Comparison of ENCODE assay signal across 20 cellular contexts in genomic region chr1:166857995-166858394, GRCh38. TPM values are rescaled to one million over a fixed set of nuclear protein-coding genes. Genes with fewer than 3 reads are reported as not detected.
DNase-seq lines count a peak whose midpoint lies in the region; ATAC-seq, FAIRE-seq and TF ChIP-seq lines count a peak whose summit lies in the region.
"Had no signal": no experiment of that assay in that cellular context is flagged by ENCODE, and none has a peak within 500 bp of the region (broad histone marks: within the 10 kb centered on the region; RNA-seq: fewer than 3 reads in every experiment).

No MANE protein-coding gene starts in this region.

- peaks cover 49% of the 10 kb centered on the region for H3K36me3 Mint-ChIP-seq in activated CD4-positive, alpha-beta memory T cell treated with anti-CD3 and anti-CD28 coated beads for 36 hours
- peaks cover 64% of the 10 kb centered on the region for H3K36me3 Mint-ChIP-seq in activated CD4-positive, alpha-beta memory T cell treated with anti-CD3 and anti-CD28 coated beads, Interleukin-2, amount 10 ng/mL, durations not matched to agents 7 days and 5 days (ENCODE audit: low read depth)
- H3K36me3 Mint-ChIP-seq in CD4-positive, alpha-beta memory T cell, result peaks cover 34 to 87% of the 10 kb centered on the region in 2 donors
- peaks cover 100% of the 10 kb centered on the region for H3K36me3 Mint-ChIP-seq in stimulated activated effector memory CD8-positive, alpha-beta T cell treated with anti-CD3 and anti-CD28 coated beads, Interleukin-12 subunit alpha, Interleukin-12 subunit beta, amount 100 ng/mL, for 72 hours

- ATAC-seq in stimulated activated effector memory CD8-positive, alpha-beta T cell treated with anti-CD3 and anti-CD28 coated beads, Interleukin-12 subunit alpha, Interleukin-12 subunit beta, amount 100 ng/mL, for 72 hours, result no peak
- ATAC-seq in pancreas, result no peak
- ATAC-seq: GM12878, HCT116, HepG2, Panc1, Right ventricle myocardium inferior had no signal

- no peak overlapping the region for H3K27ac ChIP-seq in CD4-positive, alpha-beta memory T cell (ENCODE audit: low read depth, low read length)
- H3K27ac ChIP-seq in dorsolateral prefrontal cortex (peak overlapping the region; percentile 41 to 95 (median 87)), pancreas (no peak overlapping the region)
- H3K27ac ChIP-seq: BLaER1 treated with 17β-estradiol and CSF1 and Interleukin-3, amounts not matched to agents 10 nM and 100 nM had no signal

- H3K4me3 ChIP-seq in CD4-positive, alpha-beta memory T cell (ENCODE audit: low read length in 2 of 2), result no peak overlapping the region
- H3K4me3 ChIP-seq in dorsolateral prefrontal cortex, result peak overlapping the region in 12 of 59 donors; percentile 2 to 36 (median 24)
- no peak overlapping the region for H3K4me3 ChIP-seq in pancreas
- H3K4me3 ChIP-seq: BLaER1 treated with 17β-estradiol and CSF1 and Interleukin-3, amounts not matched to agents 10 nM and 100 nM; GM12878; MG63 had no signal

- H3K9me3 ChIP-seq in CD4-positive, alpha-beta memory T cell (ENCODE audit: control insufficient read depth in 1 of 2, low read length in 2 of 2), result no peaks in the 10 kb centered on the region
- no peaks in the 10 kb centered on the region for H3K9me3 ChIP-seq in pancreas
- H3K9me3 ChIP-seq: BLaER1 treated with 17β-estradiol and CSF1 and Interleukin-3, amounts not matched to agents 10 nM and 100 nM; Caco-2; MG63 had no signal

- peaks cover 24% of the 10 kb centered on the region for H3K4me1 Mint-ChIP-seq in activated CD4-positive, alpha-beta memory T cell treated with anti-CD3 and anti-CD28 coated beads for 36 hours (ENCODE audit: low read depth)
- peaks cover 4% of the 10 kb centered on the region for H3K4me1 Mint-ChIP-seq in activated CD4-positive, alpha-beta memory T cell treated with anti-CD3 and anti-CD28 coated beads, Interleukin-2, amount 10 ng/mL, durations not matched to agents 7 days and 5 days
- H3K4me1 Mint-ChIP-seq in CD4-positive, alpha-beta memory T cell, result peaks cover 1 to 23% (median 10%) of the 10 kb centered on the region in 4 donors
- peaks cover 23% of the 10 kb centered on the region for H3K4me1 Mint-ChIP-seq in stimulated activated effector memory CD8-positive, alpha-beta T cell treated with anti-CD3 and anti-CD28 coated beads, Interleukin-12 subunit alpha, Interleukin-12 subunit beta, amount 100 ng/mL, for 72 hours

- CTCF ChIA-PET in activated CD4-positive, alpha-beta memory T cell treated with anti-CD3 and anti-CD28 coated beads for 36 hours (lab: Charles Lee), result no interaction called here
- CTCF ChIA-PET in activated CD4-positive, alpha-beta memory T cell treated with anti-CD3 and anti-CD28 coated beads, Interleukin-2, amount 10 ng/mL, durations not matched to agents 7 days and 5 days (lab: Charles Lee), result interaction anchor here (1.4 kb wide), 1 partner anchor 47 kb away, joined by 4 read pairs; no protein-coding TSS in a partner anchor
- CTCF ChIA-PET in CD4-positive, alpha-beta memory T cell (lab: Charles Lee; ENCODE audit: partially characterized antibody), result no interaction called here

- no peaks in the 10 kb centered on the region for H3K4me1 ChIP-seq in CD4-positive, alpha-beta memory T cell (ENCODE audit: insufficient read depth, low read length)
- H3K4me1 ChIP-seq in pancreas, result no peaks in the 10 kb centered on the region
- H3K4me1 ChIP-seq: BLaER1 treated with 17β-estradiol and CSF1 and Interleukin-3, amounts not matched to agents 10 nM and 100 nM; Caco-2 had no signal

- H3K36me3 ChIP-seq in CD4-positive, alpha-beta memory T cell (ENCODE audit: insufficient read depth, low read length), result peaks cover 39% of the 10 kb centered on the region
- peaks cover 0 to 48% (median 8%) of the 10 kb centered on the region in 3 donors for H3K36me3 ChIP-seq in pancreas

- WGBS in pancreas, 2 donors, result 90 to 96% methylated on average over 3 of the region's 3 CpGs

- no peaks in the 10 kb centered on the region for H3K27me3 ChIP-seq in CD4-positive, alpha-beta memory T cell (ENCODE audit: insufficient read depth, low read length)
- H3K27me3 ChIP-seq in dorsolateral prefrontal cortex, result no peaks in the 10 kb centered on the region
- H3K27me3 ChIP-seq in pancreas, result no peaks in the 10 kb centered on the region
- H3K27me3 ChIP-seq: BLaER1 treated with 17β-estradiol and CSF1 and Interleukin-3, amounts not matched to agents 10 nM and 100 nM; MG63 had no signal

- H3K4me3 Mint-ChIP-seq in activated CD4-positive, alpha-beta memory T cell treated with anti-CD3 and anti-CD28 coated beads for 36 hours, result no peak overlapping the region
- H3K4me3 Mint-ChIP-seq in activated CD4-positive, alpha-beta memory T cell treated with anti-CD3 and anti-CD28 coated beads, Interleukin-2, amount 10 ng/mL, durations not matched to agents 7 days and 5 days, result no peak overlapping the region
- H3K4me3 Mint-ChIP-seq in CD4-positive, alpha-beta memory T cell, result no peak overlapping the region
- H3K4me3 Mint-ChIP-seq in stimulated activated effector memory CD8-positive, alpha-beta T cell treated with anti-CD3 and anti-CD28 coated beads, Interleukin-12 subunit alpha, Interleukin-12 subunit beta, amount 100 ng/mL, for 72 hours, result no peak overlapping the region

- POLR2A ChIA-PET in activated CD4-positive, alpha-beta memory T cell treated with anti-CD3 and anti-CD28 coated beads for 36 hours (lab: Charles Lee), result interaction anchor here (1.5 kb wide), 1 partner anchor 18 kb away, joined by 5 read pairs; the partner anchor contains the start of gene TADA1
- POLR2A ChIA-PET in activated CD4-positive, alpha-beta memory T cell treated with anti-CD3 and anti-CD28 coated beads, Interleukin-2, amount 10 ng/mL, durations not matched to agents 7 days and 5 days (lab: Charles Lee), result interaction anchor here (1.0 kb wide), 1 partner anchor 12 kb away, joined by 3 read pairs; no protein-coding TSS in a partner anchor
- POLR2A ChIA-PET in CD4-positive, alpha-beta memory T cell (lab: Charles Lee; ENCODE audit: partially characterized antibody), result interaction anchor here (1.3 kb wide), 1 partner anchor 19 kb away, joined by 3 read pairs; the partner anchor contains the start of gene POGK

- intact Hi-C loops in activated CD4-positive, alpha-beta memory T cell treated with anti-CD3 and anti-CD28 coated beads for 36 hours (cut with micrococcal nuclease), result loop anchor here (10.0 kb wide), 1 partner anchor 1093 kb away; the partner anchor contains the start of gene TMCO1
- intact Hi-C loops in CD4-positive, alpha-beta memory T cell (cut with micrococcal nuclease), result no loop called here
- intact Hi-C loops in dorsolateral prefrontal cortex (cut with DNase I), result loop anchor here in 1 of 2 donors (2.0 kb wide), 1 partner anchor 19 kb away; the partner anchor contains the start of gene TADA1
- intact Hi-C loops in pancreas (cut with DNase I), result no loop called here

- in situ Hi-C loops in KBM-7 (cut with MboI; ENCODE audit: low pct_unique_long_range_greater_than_20kb, low sequenced_read_pairs), result no loop called here

- FAIRE-seq in pancreas (lab: Jason Lieb, UNC), result no peak
- FAIRE-seq: GM12878, HepG2 had no signal

- DNase-seq in activated CD4-positive, alpha-beta memory T cell treated with anti-CD3 and anti-CD28 coated beads for 36 hours, result no peak
- DNase-seq in activated CD4-positive, alpha-beta memory T cell treated with anti-CD3 and anti-CD28 coated beads, Interleukin-2, amount 10 ng/mL, durations not matched to agents 7 days and 5 days, result no peak
- DNase-seq in CD4-positive, alpha-beta memory T cell, result no peak
- no peak for DNase-seq in dorsolateral prefrontal cortex
- no peak for DNase-seq in stimulated activated effector memory CD8-positive, alpha-beta T cell treated with anti-CD3 and anti-CD28 coated beads, Interleukin-12 subunit alpha, Interleukin-12 subunit beta, amount 100 ng/mL, for 72 hours (ENCODE audit: low spot score in 2 of 2)
- DNase-seq in KBM-7, result no peak
- no peak for DNase-seq in NCI-H1436 (lab: John Stamatoyannopoulos, UW)
- no peak for DNase-seq in pancreas
- DNase-seq: Caco-2, MG63, NCI-H1105, NCI-H187 treated with DMSO at 0.1 percent for 48 hours, NCI-H446 treated with DMSO at 0.1 percent for 48 hours, NCI-H748 treated with DMSO at 0.1 percent for 48 hours had no signal

- no peaks in the 10 kb centered on the region for H3K27me3 Mint-ChIP-seq in activated CD4-positive, alpha-beta memory T cell treated with anti-CD3 and anti-CD28 coated beads for 36 hours
- no peaks in the 10 kb centered on the region for H3K27me3 Mint-ChIP-seq in activated CD4-positive, alpha-beta memory T cell treated with anti-CD3 and anti-CD28 coated beads, Interleukin-2, amount 10 ng/mL, durations not matched to agents 7 days and 5 days
- H3K27me3 Mint-ChIP-seq in CD4-positive, alpha-beta memory T cell, result no peaks in the 10 kb centered on the region

- H3K27ac Mint-ChIP-seq in activated CD4-positive, alpha-beta memory T cell treated with anti-CD3 and anti-CD28 coated beads for 36 hours, result peak overlapping the region; percentile 14
- no peak overlapping the region for H3K27ac Mint-ChIP-seq in activated CD4-positive, alpha-beta memory T cell treated with anti-CD3 and anti-CD28 coated beads, Interleukin-2, amount 10 ng/mL, durations not matched to agents 7 days and 5 days
- peak overlapping the region in 5 of 7 donors; percentile 25 to 87 (median 61) for H3K27ac Mint-ChIP-seq in CD4-positive, alpha-beta memory T cell
- H3K27ac Mint-ChIP-seq in stimulated activated effector memory CD8-positive, alpha-beta T cell treated with anti-CD3 and anti-CD28 coated beads, Interleukin-12 subunit alpha, Interleukin-12 subunit beta, amount 100 ng/mL, for 72 hours, result peak overlapping the region; percentile 30

- no peaks in the 10 kb centered on the region for H3K9me3 Mint-ChIP-seq in activated CD4-positive, alpha-beta memory T cell treated with anti-CD3 and anti-CD28 coated beads for 36 hours
- H3K9me3 Mint-ChIP-seq in activated CD4-positive, alpha-beta memory T cell treated with anti-CD3 and anti-CD28 coated beads, Interleukin-2, amount 10 ng/mL, durations not matched to agents 7 days and 5 days, result no peaks in the 10 kb centered on the region
- H3K9me3 Mint-ChIP-seq in CD4-positive, alpha-beta memory T cell, result no peaks in the 10 kb centered on the region
- no peaks in the 10 kb centered on the region for H3K9me3 Mint-ChIP-seq in stimulated activated effector memory CD8-positive, alpha-beta T cell treated with anti-CD3 and anti-CD28 coated beads, Interleukin-12 subunit alpha, Interleukin-12 subunit beta, amount 100 ng/mL, for 72 hours

- no peak for TF ChIP-seq CTCF in dorsolateral prefrontal cortex (IDR thresholded peaks at IDR 0.05 in 54 of 56, conservative IDR thresholded peaks at IDR 0.05 in 2 of 56; ENCODE audit: low read depth in 1 of 56, partially characterized antibody in 56 of 56)
- no peak for TF ChIP-seq CTCF in pancreas (IDR thresholded peaks at IDR 0.05)

RNA-seq across cellular contexts. Expression of gene TADA1, which starts 18.1 kb away (rescaled TPM):
- 10 to 100 TPM; 16.9 to 18.3 TPM for total RNA-seq in activated CD4-positive, alpha-beta memory T cell treated with anti-CD3 and anti-CD28 coated beads for 36 hours
- 10 to 100 TPM; 17.0 to 17.9 TPM for total RNA-seq in activated CD4-positive, alpha-beta memory T cell treated with anti-CD3 and anti-CD28 coated beads, Interleukin-2, amount 10 ng/mL, durations not matched to agents 7 days and 5 days
- 10 to 100 TPM; 15.3 to 16.0 TPM for total RNA-seq in CD4-positive, alpha-beta memory T cell
- 10 to 100 TPM; 18.0 to 23.6 TPM for polyA plus RNA-seq in CD4-positive, alpha-beta memory T cell
- total RNA-seq in dorsolateral prefrontal cortex (10 to 100 TPM; 11.7 to 26.4 (median 18.3) TPM), pancreas (1 to 10 TPM; 2.8 to 6.2 (median 4.0) TPM)
- 1 to 10 TPM; 3.1 to 8.2 TPM for polyA plus RNA-seq in pancreas

RNA-seq across cellular contexts. Expression of gene POGK, which starts 18.7 kb away (rescaled TPM):
- 10 to 100 TPM; 43.0 to 43.1 TPM for total RNA-seq in activated CD4-positive, alpha-beta memory T cell treated with anti-CD3 and anti-CD28 coated beads for 36 hours
- 10 to 100 TPM; 34.4 to 36.5 TPM for total RNA-seq in activated CD4-positive, alpha-beta memory T cell treated with anti-CD3 and anti-CD28 coated beads, Interleukin-2, amount 10 ng/mL, durations not matched to agents 7 days and 5 days
- 10 to 100 TPM; 37.9 to 44.3 TPM for total RNA-seq in CD4-positive, alpha-beta memory T cell
- 10 to 100 TPM in 1 of 2 donors, 1 to 10 TPM in 1; 6.7 to 22.3 TPM for polyA plus RNA-seq in CD4-positive, alpha-beta memory T cell
- total RNA-seq in dorsolateral prefrontal cortex (10 to 100 TPM; 37.1 to 98.5 (median 49.7) TPM), pancreas (10 to 100 TPM; 11.7 to 26.7 (median 15.2) TPM)
- 10 to 100 TPM in 1 of 2 donors, 1 to 10 TPM in 1; 6.3 to 11.6 TPM for polyA plus RNA-seq in pancreas

Comparison
In these comparisons a context has a peak if more than half of its experiments do, and no peak if none do; other contexts are left out.
1. H3K27ac ChIP-seq: peak in dorsolateral prefrontal cortex (59 of 59); none in CD4-positive, alpha-beta memory T cell (single experiment) and pancreas (0 of 4).